ENCODE assay signal across 9 cellular contexts in genomic region chr1:23216771-23217420, GRCh38. TPM values are rescaled to one million over a fixed set of nuclear protein-coding genes. Genes with fewer than 3 reads are reported as not detected.
DNase-seq lines count a peak whose midpoint lies in the region; ATAC-seq and TF ChIP-seq lines count a peak whose summit lies in the region.
"Had no signal": no experiment of that assay in that cellular context is flagged by ENCODE, and none has a peak within 500 bp of the region (broad histone marks: within the 10 kb centered on the region; RNA-seq: fewer than 3 reads in every experiment).

No MANE protein-coding gene starts in this region.

- H4K20me1 ChIP-seq in MM.1S (ENCODE audit: insufficient read depth, low read length) = no peaks in the 10 kb centered on the region

- peak; percentile 47 for TF ChIP-seq CTCF in MM.1S (IDR thresholded peaks at IDR 0.05; ENCODE audit: low read length)

- H2AFZ ChIP-seq in MM.1S (ENCODE audit: low read length) = no peak overlapping the region

- H3F3A ChIP-seq in MM.1S (ENCODE audit: insufficient read depth, low read length) = no peaks in the 10 kb centered on the region

- no peaks in the 10 kb centered on the region for H3K79me2 ChIP-seq in MM.1S (ENCODE audit: low read length)

- H3K4me1 ChIP-seq in MM.1S (ENCODE audit: low read length) (no peaks in the 10 kb centered on the region), aorta (ENCODE audit: control insufficient read depth in 1 of 2, insufficient read depth in 2 of 2, low read length in 2 of 2) (no peaks in the 10 kb centered on the region)

- in situ Hi-C loops in Caki2 (cut with HindIII; ENCODE audit: low pct_unique_long_range_greater_than_20kb, low sequenced_read_pairs) = no loop called here

- H3K27ac Mint-ChIP-seq in activated naive CD8-positive, alpha-beta T cell = no peak overlapping the region

- H3K9ac ChIP-seq in MM.1S (ENCODE audit: low read length) = no peak overlapping the region

- ATAC-seq in aorta (ENCODE audit: low FRiP score) = no peak
- no peak for ATAC-seq in sciatic nerve

- H3K4me3 ChIP-seq in MM.1S (ENCODE audit: low read length) = no peak overlapping the region
- peak overlapping the region in 1 of 2 donors; percentile 22 for H3K4me3 ChIP-seq in aorta (ENCODE audit: low read length in 2 of 2)

- H3K4me1 Mint-ChIP-seq in activated naive CD8-positive, alpha-beta T cell (ENCODE audit: low read depth) = peaks cover 5% of the 10 kb centered on the region

- peak overlapping the region; percentile 60 for H3K4me3 Mint-ChIP-seq in activated naive CD8-positive, alpha-beta T cell

- H3K9me3 ChIP-seq in MM.1S (replicated peaks; ENCODE audit: insufficient read depth, low read length) = no peaks in the 10 kb centered on the region
- H3K9me3 ChIP-seq in aorta (ENCODE audit: control insufficient read depth, low read length) = no peaks in the 10 kb centered on the region

- intact Hi-C loops in aorta (cut with DNase I) (no loop called here), sciatic nerve (cut with DNase I) (no loop called here)

- peak; percentile 54 for DNase-seq in Caki2 (ENCODE audit: low read depth)
- DNase-seq in MM.1S = no peak
- DNase-seq in iPS-NIHi11 (ENCODE audit: low spot score) = peak; percentile 89
- peak in 2 of 3 experiments; percentile 5 to 17 for DNase-seq in stimulated activated CD4-positive, alpha-beta T cell treated with anti-CD3 and anti-CD28 coated beads, TNF-alpha, amount 100 ng/mL, for 24 hours (ENCODE audit: low read depth in 3 of 3)
- no peak for DNase-seq in aorta
- DNase-seq in sciatic nerve (ENCODE audit: low spot score) = no peak
- DNase-seq in amygdala (lab: John Stamatoyannopoulos, UW) = no peak

- H3K36me3 Mint-ChIP-seq in activated naive CD8-positive, alpha-beta T cell = no peaks in the 10 kb centered on the region

- WGBS in aorta, 2 donors = 0 to 1% methylated on average over 35 to 78 of the region's 78 CpGs

- H3K27me3 ChIP-seq in MM.1S (replicated peaks; ENCODE audit: insufficient read depth, low read length) = peaks cover 38% of the 10 kb centered on the region
- H3K27me3 ChIP-seq in aorta (ENCODE audit: control insufficient read depth in 1 of 2, insufficient read depth in 2 of 2, low read length in 1 of 2) = no peaks in the 10 kb centered on the region

- no peaks in the 10 kb centered on the region for H3K9me2 ChIP-seq in MM.1S (replicated peaks; ENCODE audit: insufficient read depth, low read length)

- peaks cover 30% of the 10 kb centered on the region for H3K27me3 Mint-ChIP-seq in activated naive CD8-positive, alpha-beta T cell

- H3K27ac ChIP-seq in MM.1S (ENCODE audit: low read length) (no peak overlapping the region), aorta (ENCODE audit: low read depth in 1 of 2, low read length in 2 of 2) (no peak overlapping the region)

- H3K4me2 ChIP-seq in MM.1S (ENCODE audit: low read depth, low read length) = peak overlapping the region; percentile 32; the same call in 1 of the 2 replicates

- H3K36me3 ChIP-seq in MM.1S (replicated peaks; ENCODE audit: insufficient read depth, low read length) (no peaks in the 10 kb centered on the region), aorta (ENCODE audit: control insufficient read depth in 1 of 2, insufficient read depth in 2 of 2, low read length in 1 of 2) (no peaks in the 10 kb centered on the region)

- no peaks in the 10 kb centered on the region for H3K9me3 Mint-ChIP-seq in activated naive CD8-positive, alpha-beta T cell (ENCODE audit: low read depth)

RNA-seq across cellular contexts. Expression of gene HTR1D, which starts 0.4 kb away (rescaled TPM):
- 0.52 and 1.5 TPM in 2 replicates for total RNA-seq in Caki2 (2014; rRNA removed; shearing (Covaris generic); ENCODE audit: low replicate concordance)
- not detected for total RNA-seq in aorta
- 1 to 10 TPM in 1 of 2 donors, under 1 TPM in 1; 0.05 to 1.3 TPM for polyA plus RNA-seq in aorta
- total RNA-seq in sciatic nerve = 2.1 TPM
- total RNA-seq: LHCN-M2 had no signal

RNA-seq across cellular contexts. Expression of gene LUZP1, which starts 48.2 kb away (rescaled TPM):
- 10.9 and 17.0 TPM in 2 replicates for total RNA-seq in Caki2 (2014; rRNA removed; shearing (Covaris generic); ENCODE audit: low replicate concordance)
- total RNA-seq in aorta (10 to 100 TPM; 40.5 to 42.1 TPM), sciatic nerve (38.2 TPM)
- 1 to 10 TPM; 5.9 to 6.9 TPM for polyA plus RNA-seq in aorta

Comparison
In these comparisons a context has a peak if more than half of its experiments do, and no peak if none do; other contexts are left out.
1. DNase-seq: peak in Caki2 (single experiment), iPS-NIHi11 (single experiment) and stimulated activated CD4-positive, alpha-beta T cell treated with anti-CD3 and anti-CD28 coated beads, TNF-alpha, amount 100 ng/mL, for 24 hours (2 of 3); none in MM.1S (single experiment), aorta (0 of 2), sciatic nerve (single experiment) and amygdala (0 of 56).